In genomic region chr10:117375360-117376147, GRCh38 we compare ENCODE assay signal across 8 cellular contexts.
DNase-seq lines count a peak whose midpoint lies in the region; ATAC-seq, FAIRE-seq and TF ChIP-seq lines count a peak whose summit lies in the region.

Gene PDZD8 (minus strand): TSS chr10:117375440. CDS start chr10:117375227, 213 bp downstream.

- peak; percentile 90 for ATAC-seq in stimulated activated naive CD8-positive, alpha-beta T cell treated with anti-CD3 and anti-CD28 coated beads, Interleukin-15, amount 100 ng/mL, for 72 hours

- no peaks in the 10 kb centered on the region for H3K9me3 Mint-ChIP-seq in nephron progenitor cell
- no peaks in the 10 kb centered on the region for H3K9me3 Mint-ChIP-seq in stimulated activated naive CD8-positive, alpha-beta T cell treated with anti-CD3 and anti-CD28 coated beads, Interleukin-15, amount 100 ng/mL, for 72 hours

- H3K36me3 ChIP-seq in Loucy (ENCODE audit: insufficient read depth, low read length), result peaks cover 27% of the 10 kb centered on the region

- peak within 1 kb of the TSS; percentile 91 for H3K4me2 ChIP-seq in Loucy (ENCODE audit: low read depth, low read length, poor library complexity, severe bottlenecking)

- DNase-seq in ELR (ENCODE audit: low read depth) (peak; percentile 93), H54 (ENCODE audit: insufficient read length, low spot score) (peak; percentile 86), SIG-M5 (lab: John Stamatoyannopoulos, UW) (peak; percentile 34), activated gamma-delta T cell (lab: John Stamatoyannopoulos, UW) (peak; percentile 86), fibroblast of the conjunctiva (ENCODE audit: low read depth) (peak; percentile 71), nephron progenitor cell (peak; percentile 96)
- peak; percentile 87 to 88 for DNase-seq in stimulated activated naive CD8-positive, alpha-beta T cell treated with anti-CD3 and anti-CD28 coated beads, Interleukin-15, amount 100 ng/mL, for 72 hours

- H3K36me3 Mint-ChIP-seq in nephron progenitor cell (ENCODE audit: low read depth), result peaks cover 7% of the 10 kb centered on the region

- H3K27me3 ChIP-seq in Loucy (ENCODE audit: insufficient read depth, low read length, poor library complexity, severe bottlenecking), result peaks cover 38% of the 10 kb centered on the region

- peaks cover 51% of the 10 kb centered on the region for H4K20me1 ChIP-seq in Loucy (ENCODE audit: insufficient read depth, low read length, poor library complexity, severe bottlenecking)

- peak within 1 kb of the TSS; percentile 42 for H3K27ac Mint-ChIP-seq in nephron progenitor cell
- H3K27ac Mint-ChIP-seq in stimulated activated naive CD8-positive, alpha-beta T cell treated with anti-CD3 and anti-CD28 coated beads, Interleukin-15, amount 100 ng/mL, for 72 hours, result peak within 1 kb of the TSS; percentile 93 to 95

- peak within 1 kb of the TSS; percentile 80 for H2AFZ ChIP-seq in Loucy (ENCODE audit: low read length)

- peaks cover 39% of the 10 kb centered on the region for H3K27me3 Mint-ChIP-seq in nephron progenitor cell (ENCODE audit: low read depth, poor library complexity)
- peaks cover 33% of the 10 kb centered on the region for H3K27me3 Mint-ChIP-seq in stimulated activated naive CD8-positive, alpha-beta T cell treated with anti-CD3 and anti-CD28 coated beads, Interleukin-15, amount 100 ng/mL, for 72 hours

- H3K4me3 ChIP-seq in Loucy (ENCODE audit: low read length, poor library complexity, severe bottlenecking), result peak within 1 kb of the TSS; percentile 95

- peaks cover 20% of the 10 kb centered on the region for H3K4me1 ChIP-seq in Loucy (ENCODE audit: insufficient read depth, low read length, poor library complexity, severe bottlenecking)

- FAIRE-seq in H54 (lab: Jason Lieb, UNC), result no peak

- H3K9me3 ChIP-seq in Loucy (ENCODE audit: insufficient read depth, low read depth, low read length), result no peaks in the 10 kb centered on the region

- no peaks in the 10 kb centered on the region for H3K9me2 ChIP-seq in Loucy (replicated peaks; ENCODE audit: low read depth, low read length)

- H3K4me3 Mint-ChIP-seq in nephron progenitor cell, result peak within 1 kb of the TSS; percentile 92
- H3K4me3 Mint-ChIP-seq in stimulated activated naive CD8-positive, alpha-beta T cell treated with anti-CD3 and anti-CD28 coated beads, Interleukin-15, amount 100 ng/mL, for 72 hours, result peak within 1 kb of the TSS; percentile 93 to 97

- 0 out of 2 replicates have a peak, but pooled peaks cover 3% of the 10 kb centered on the region for H3F3A ChIP-seq in Loucy (ENCODE audit: low read depth)

- peak within 1 kb of the TSS; percentile 98 for H3K9ac ChIP-seq in Loucy (ENCODE audit: low read depth, low read length, poor library complexity, severe bottlenecking)

- peak; percentile 82 for TF ChIP-seq POLR2A in H54 (IDR thresholded peaks at IDR 0.05; ENCODE audit: low read depth, low read length)

- H3K4me1 Mint-ChIP-seq in nephron progenitor cell, result peaks cover 29% of the 10 kb centered on the region
- H3K4me1 Mint-ChIP-seq in stimulated activated naive CD8-positive, alpha-beta T cell treated with anti-CD3 and anti-CD28 coated beads, Interleukin-15, amount 100 ng/mL, for 72 hours, result peaks cover 28% of the 10 kb centered on the region

- peaks cover 85% of the 10 kb centered on the region for H3K79me2 ChIP-seq in Loucy (ENCODE audit: insufficient read depth, low read length)

- TF ChIP-seq CTCF in Loucy (conservative IDR thresholded peaks at IDR 0.05; ENCODE audit: low read length), result no peak
- TF ChIP-seq CTCF in nephron progenitor cell (IDR thresholded peaks at IDR 0.05), result no peak

Comparison
In these comparisons a context has a peak if more than half of its experiments do, and no peak if none do; other contexts are left out.
1. Peak in every context shown above with its lines: DNase-seq, ATAC-seq and H3K4me3 ChIP-seq.
2. DNase-seq: peak in every context shown above with its lines; median percentile 96 in nephron progenitor cell; 93 in ELR; 88 in stimulated activated naive CD8-positive, alpha-beta T cell treated with anti-CD3 and anti-CD28 coated beads, Interleukin-15, amount 100 ng/mL, for 72 hours; 86 in H54; 86 in activated gamma-delta T cell; 71 in fibroblast of the conjunctiva; 34 in SIG-M5.